Comparison of ENCODE assay signal across 23 cellular contexts in genomic region chr14:75896341-75896740, GRCh38.
"Had no signal": no experiment of that assay in that cellular context is flagged by ENCODE, and none has a peak within 500 bp of the region (broad histone marks: within the 10 kb centered on the region; RNA-seq: fewer than 3 reads in every experiment).

No MANE protein-coding gene starts in this region.

- H3K36me3 ChIP-seq: adrenal gland, colonic mucosa, gastrocnemius medialis, heart left ventricle, left ventricle myocardium inferior, ovary, WERI-Rb-1 had no signal

- H3K4me3 ChIP-seq: adrenal gland, body of pancreas, colonic mucosa, gastrocnemius medialis, heart left ventricle, left ventricle myocardium inferior, mucosa of descending colon, ovary, psoas muscle, smooth muscle cell, testis had no signal

- H3K36me3 Mint-ChIP-seq: activated naive CD4-positive, alpha-beta T cell treated with anti-CD3 and anti-CD28 coated beads, Interleukin-2, amount 50 U/mL, for 72 hours; naive B cell; stimulated activated effector memory CD8-positive, alpha-beta T cell treated with anti-CD3 and anti-CD28 coated beads, Interleukin-12 subunit alpha, Interleukin-12 subunit beta, amount 100 ng/mL, for 72 hours had no signal

- DNase-seq: activated CD4-positive, alpha-beta T cell treated with anti-CD3 and anti-CD28 coated beads for 1 hour; activated gamma-delta T cell treated with Interleukin-2 at 50 U/mL for 16 hours; adrenal gland; body of pancreas; caudate nucleus; colonic mucosa; erythroblast; gastrocnemius medialis; heart left ventricle; left ventricle myocardium inferior; mucosa of descending colon; naive B cell; ovary; psoas muscle; stimulated activated CD4-positive, alpha-beta T cell treated with anti-CD3 and anti-CD28 coated beads, Interleukin-4, amount 100 ng/mL, for 24 hours; SW 1271; T-helper 2 cell; testis; WERI-Rb-1 had no signal

- H3K27me3 Mint-ChIP-seq: naive B cell had no signal

- H3K9me3 ChIP-seq: adrenal gland, body of pancreas, colonic mucosa, gastrocnemius medialis, heart left ventricle, left ventricle myocardium inferior, mucosa of descending colon, ovary, psoas muscle, testis had no signal

- H3K27ac Mint-ChIP-seq: activated naive CD4-positive, alpha-beta T cell treated with anti-CD3 and anti-CD28 coated beads, Interleukin-2, amount 50 U/mL, for 72 hours; naive B cell; stimulated activated effector memory CD8-positive, alpha-beta T cell treated with anti-CD3 and anti-CD28 coated beads, Interleukin-12 subunit alpha, Interleukin-12 subunit beta, amount 100 ng/mL, for 72 hours had no signal

- H3K9me3 Mint-ChIP-seq: activated naive CD4-positive, alpha-beta T cell treated with anti-CD3 and anti-CD28 coated beads, Interleukin-2, amount 50 U/mL, for 72 hours; naive B cell; stimulated activated effector memory CD8-positive, alpha-beta T cell treated with anti-CD3 and anti-CD28 coated beads, Interleukin-12 subunit alpha, Interleukin-12 subunit beta, amount 100 ng/mL, for 72 hours had no signal

- H3K4me1 ChIP-seq: adrenal gland, body of pancreas, colonic mucosa, gastrocnemius medialis, left ventricle myocardium inferior, psoas muscle, testis had no signal

- ATAC-seq: activated naive CD4-positive, alpha-beta T cell treated with anti-CD3 and anti-CD28 coated beads, Interleukin-2, amount 50 U/mL, for 72 hours; body of pancreas; gastrocnemius medialis; heart left ventricle; mucosa of descending colon; psoas muscle; sciatic nerve; stimulated activated effector memory CD8-positive, alpha-beta T cell treated with anti-CD3 and anti-CD28 coated beads, Interleukin-12 subunit alpha, Interleukin-12 subunit beta, amount 100 ng/mL, for 72 hours had no signal

- H3K4me2 ChIP-seq: smooth muscle cell had no signal

- H3K4me3 Mint-ChIP-seq: naive B cell; stimulated activated effector memory CD8-positive, alpha-beta T cell treated with anti-CD3 and anti-CD28 coated beads, Interleukin-12 subunit alpha, Interleukin-12 subunit beta, amount 100 ng/mL, for 72 hours had no signal

- H3K4me1 Mint-ChIP-seq: naive B cell; stimulated activated effector memory CD8-positive, alpha-beta T cell treated with anti-CD3 and anti-CD28 coated beads, Interleukin-12 subunit alpha, Interleukin-12 subunit beta, amount 100 ng/mL, for 72 hours had no signal

- H3K27me3 ChIP-seq: adrenal gland, body of pancreas, colonic mucosa, gastrocnemius medialis, heart left ventricle, ovary, testis had no signal

- H3K27ac ChIP-seq: adrenal gland, body of pancreas, colonic mucosa, gastrocnemius medialis, heart left ventricle, left ventricle myocardium inferior, ovary, psoas muscle, testis, WERI-Rb-1 had no signal
